Comparison of ENCODE assay signal across 22 cellular contexts in the genomic region with DNA sequence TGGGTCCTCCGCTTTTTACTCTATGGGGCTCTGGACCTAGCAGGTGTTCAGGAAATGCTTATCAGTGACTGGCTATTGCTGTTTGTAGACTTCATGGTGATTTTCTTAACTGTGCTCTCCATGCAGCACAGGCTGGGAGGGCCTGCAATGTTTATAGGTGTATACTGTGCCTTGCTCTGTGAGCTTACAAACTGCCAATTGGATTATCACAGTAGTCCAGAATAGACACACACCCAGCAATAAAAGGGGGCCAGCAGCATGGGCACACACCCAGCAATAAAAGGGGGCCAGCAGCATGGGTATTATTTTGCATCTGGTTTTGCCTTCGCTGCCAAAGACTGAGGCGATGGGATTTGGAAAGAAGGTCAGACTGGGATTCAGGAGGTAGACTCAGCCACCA.
"Had no signal": no experiment of that assay in that cellular context is flagged by ENCODE, and none has a peak within 500 bp of the region (broad histone marks: within the 10 kb centered on the region; RNA-seq: fewer than 3 reads in every experiment).

No MANE protein-coding gene starts in this region.

- DNase-seq: effector memory CD4-positive, alpha-beta T cell; gastrocnemius medialis; glutamatergic neuron; immature natural killer cell; left ventricle myocardium inferior; lower lobe of right lung; midbrain; naive thymus-derived CD8-positive, alpha-beta T cell; psoas muscle; retina; right lobe of liver; stimulated activated CD4-positive, alpha-beta T cell treated with anti-CD3 and anti-CD28 coated beads, Interleukin-2, amount 100 ng/mL, for 48 hours; stimulated activated CD8-positive, alpha-beta memory T cell treated with anti-CD3 and anti-CD28 coated beads, Interleukin-4, amount 100 ng/mL, for 48 hours; stimulated activated naive CD8-positive, alpha-beta T cell treated with anti-CD3 and anti-CD28 coated beads, Interleukin-15, Interleukin-2, amounts not matched to agents 100 U/mL and 50 U/mL, for 24 hours; thyroid gland had no signal

- H3K4me1 ChIP-seq: lower lobe of right lung, psoas muscle, right lobe of liver, upper lobe of right lung, vagina had no signal

- H3K27me3 ChIP-seq: esophagus muscularis mucosa, gastrocnemius medialis, neutrophil, right lobe of liver, suprapubic skin, thyroid gland, upper lobe of right lung, vagina had no signal

- H3K36me3 ChIP-seq: thyroid gland, upper lobe of right lung had no signal

- H3K27ac ChIP-seq: esophagus muscularis mucosa, gastrocnemius medialis, left ventricle myocardium inferior, lower lobe of right lung, neutrophil, psoas muscle, right lobe of liver, skin epidermis, suprapubic skin, thyroid gland, upper lobe of right lung, vagina had no signal

- ATAC-seq: gastrocnemius medialis; lower lobe of right lung; naive thymus-derived CD8-positive, alpha-beta T cell; psoas muscle; right lobe of liver; stimulated activated effector memory CD8-positive, alpha-beta T cell treated with anti-CD3 and anti-CD28 coated beads, Interleukin-12 subunit alpha, Interleukin-12 subunit beta, amount 100 ng/mL, for 72 hours; stimulated activated naive CD8-positive, alpha-beta T cell treated with anti-CD3 and anti-CD28 coated beads, Interleukin-15, Interleukin-2, amounts not matched to agents 100 U/mL and 50 U/mL, for 24 hours; upper lobe of right lung had no signal

- H3K9me3 ChIP-seq: esophagus muscularis mucosa, gastrocnemius medialis, left ventricle myocardium inferior, lower lobe of right lung, neutrophil, psoas muscle, right lobe of liver, suprapubic skin, thyroid gland, upper lobe of right lung, vagina had no signal

- H3K4me3 ChIP-seq: esophagus muscularis mucosa, gastrocnemius medialis, left ventricle myocardium inferior, lower lobe of right lung, psoas muscle, right lobe of liver, skin epidermis, suprapubic skin, thyroid gland, upper lobe of right lung, vagina had no signal
